Comparison of ENCODE assay signal across 8 cellular contexts in genomic region chr20:21702553-21703467, GRCh38. TPM values are rescaled to one million over a fixed set of nuclear protein-coding genes. Genes with fewer than 3 reads are reported as not detected.
DNase-seq lines count a peak whose midpoint lies in the region; ATAC-seq and TF ChIP-seq lines count a peak whose summit lies in the region.

No MANE protein-coding gene starts in this region.

- H3K4me1 ChIP-seq in MM.1S (ENCODE audit: low read length) (peaks cover 8% of the 10 kb centered on the region), iPS-20b (ENCODE audit: insufficient read depth, low read length) (peaks cover 16% of the 10 kb centered on the region)

- peak overlapping the region; percentile 63 for H2AFZ ChIP-seq in MM.1S (ENCODE audit: low read length)

- H3K4me1 Mint-ChIP-seq in activated naive CD8-positive, alpha-beta T cell treated with anti-CD3 and anti-CD28 coated beads, Interleukin-2, amount 10 ng/mL, durations not matched to agents 7 days and 5 days: peaks cover 5% of the 10 kb centered on the region

- H3K4me3 ChIP-seq in GM06990 (replicated peaks; ENCODE audit: low read depth, low read length) (no peak overlapping the region), MM.1S (ENCODE audit: low read length) (peak overlapping the region; percentile 57), iPS-20b (ENCODE audit: low read length) (peak overlapping the region; percentile 39; the same call in 1 of the 2 replicates)

- H3K9me3 Mint-ChIP-seq in activated naive CD8-positive, alpha-beta T cell treated with anti-CD3 and anti-CD28 coated beads, Interleukin-2, amount 10 ng/mL, durations not matched to agents 7 days and 5 days: peaks cover 1% of the 10 kb centered on the region

- peak overlapping the region; percentile 87 for H3K4me2 ChIP-seq in MM.1S (ENCODE audit: low read depth, low read length)

- no peak for ATAC-seq in activated naive CD8-positive, alpha-beta T cell treated with anti-CD3 and anti-CD28 coated beads, Interleukin-2, amount 10 ng/mL, durations not matched to agents 7 days and 5 days (ENCODE audit: low read depth)

- H3K27ac ChIP-seq in MM.1S (ENCODE audit: low read length): no peak overlapping the region
- no peak overlapping the region for H3K27ac ChIP-seq in iPS-20b (ENCODE audit: low read length)

- H3F3A ChIP-seq in MM.1S (ENCODE audit: insufficient read depth, low read length): peaks cover 6% of the 10 kb centered on the region; the same call in 1 of the 2 replicates

- H3K36me3 ChIP-seq in GM06990 (ENCODE audit: control insufficient read depth, insufficient read depth, low read length) (no peaks in the 10 kb centered on the region), MM.1S (replicated peaks; ENCODE audit: insufficient read depth, low read length) (no peaks in the 10 kb centered on the region), iPS-20b (ENCODE audit: insufficient read depth, low read depth, low read length) (no peaks in the 10 kb centered on the region)

- POLR2A ChIA-PET in activated naive CD8-positive, alpha-beta T cell treated with anti-CD3 and anti-CD28 coated beads, Interleukin-2, amount 10 ng/mL, durations not matched to agents 7 days and 5 days (lab: Charles Lee): no interaction called here

- peaks cover 5% of the 10 kb centered on the region for H3K27me3 ChIP-seq in GM06990 (replicated peaks; ENCODE audit: control insufficient read depth, insufficient read depth, low read length)
- no peaks in the 10 kb centered on the region for H3K27me3 ChIP-seq in MM.1S (replicated peaks; ENCODE audit: insufficient read depth, low read length)
- H3K27me3 ChIP-seq in iPS-20b (ENCODE audit: insufficient read depth, low read length): peaks cover 100% of the 10 kb centered on the region

- DNase-seq in GM06990 (ENCODE audit: extremely low read depth, insufficient read length) (peak; percentile 47), MM.1S (peak; percentile 56), LoVo (ENCODE audit: low spot score) (no peak), NCI-H187 treated with DMSO at 0.1 percent for 48 hours (lab: John Stamatoyannopoulos, UW) (no peak), activated gamma-delta T cell treated with Interleukin-2 at 50 U/mL for 16 hours (no peak)
- DNase-seq in activated naive CD8-positive, alpha-beta T cell treated with anti-CD3 and anti-CD28 coated beads, Interleukin-2, amount 10 ng/mL, durations not matched to agents 7 days and 5 days: peak; percentile 52
- peak; percentile 26 to 76 for DNase-seq in stimulated activated CD4-positive, alpha-beta T cell treated with anti-CD3 and anti-CD28 coated beads, Interleukin-2, amount 100 ng/mL, for 24 hours

- H3K9me3 ChIP-seq in MM.1S (replicated peaks; ENCODE audit: insufficient read depth, low read length): no peaks in the 10 kb centered on the region
- peaks cover 4% of the 10 kb centered on the region; the same call in 1 of the 2 replicates for H3K9me3 ChIP-seq in iPS-20b (ENCODE audit: insufficient read depth, low read depth, low read length)

- no peaks in the 10 kb centered on the region for H4K20me1 ChIP-seq in MM.1S (ENCODE audit: insufficient read depth, low read length)

- H3K27ac Mint-ChIP-seq in activated naive CD8-positive, alpha-beta T cell treated with anti-CD3 and anti-CD28 coated beads, Interleukin-2, amount 10 ng/mL, durations not matched to agents 7 days and 5 days: no peak overlapping the region

- H3K9ac ChIP-seq in MM.1S (ENCODE audit: low read length): no peak overlapping the region
- H3K9ac ChIP-seq in iPS-20b (ENCODE audit: low read depth, low read length): no peak overlapping the region

- peaks cover 1% of the 10 kb centered on the region for H3K36me3 Mint-ChIP-seq in activated naive CD8-positive, alpha-beta T cell treated with anti-CD3 and anti-CD28 coated beads, Interleukin-2, amount 10 ng/mL, durations not matched to agents 7 days and 5 days

- H3K9me2 ChIP-seq in MM.1S (replicated peaks; ENCODE audit: insufficient read depth, low read length): no peaks in the 10 kb centered on the region

- H3K79me2 ChIP-seq in MM.1S (ENCODE audit: low read length): no peaks in the 10 kb centered on the region

- peak; percentile 43 for TF ChIP-seq CTCF in GM06990 (IDR thresholded peaks at IDR 0.05; ENCODE audit: insufficient read depth, low read length, poor library complexity, severe bottlenecking)
- peak; percentile 66 for TF ChIP-seq CTCF in MM.1S (IDR thresholded peaks at IDR 0.05; ENCODE audit: low read length)

- no peak overlapping the region for H3K4me3 Mint-ChIP-seq in activated naive CD8-positive, alpha-beta T cell treated with anti-CD3 and anti-CD28 coated beads, Interleukin-2, amount 10 ng/mL, durations not matched to agents 7 days and 5 days

- peaks cover 86% of the 10 kb centered on the region for H3K27me3 Mint-ChIP-seq in activated naive CD8-positive, alpha-beta T cell treated with anti-CD3 and anti-CD28 coated beads, Interleukin-2, amount 10 ng/mL, durations not matched to agents 7 days and 5 days

RNA-seq across cellular contexts. Expression of gene PAX1, which starts 2.7 kb away (rescaled TPM):
- total RNA-seq in activated naive CD8-positive, alpha-beta T cell treated with anti-CD3 and anti-CD28 coated beads, Interleukin-2, amount 10 ng/mL, durations not matched to agents 7 days and 5 days: not detected

Comparison
In these comparisons a context has a peak if more than half of its experiments do, and no peak if none do; other contexts are left out.
1. DNase-seq: peak in GM06990 (single experiment), MM.1S (single experiment), activated naive CD8-positive, alpha-beta T cell treated with anti-CD3 and anti-CD28 coated beads, Interleukin-2, amount 10 ng/mL, durations not matched to agents 7 days and 5 days (single experiment) and stimulated activated CD4-positive, alpha-beta T cell treated with anti-CD3 and anti-CD28 coated beads, Interleukin-2, amount 100 ng/mL, for 24 hours (2 of 2); none in LoVo (single experiment), NCI-H187 treated with DMSO at 0.1 percent for 48 hours (single experiment) and activated gamma-delta T cell treated with Interleukin-2 at 50 U/mL for 16 hours (single experiment).